8 cellular contexts compared by ENCODE assay signal in the genomic region with DNA sequence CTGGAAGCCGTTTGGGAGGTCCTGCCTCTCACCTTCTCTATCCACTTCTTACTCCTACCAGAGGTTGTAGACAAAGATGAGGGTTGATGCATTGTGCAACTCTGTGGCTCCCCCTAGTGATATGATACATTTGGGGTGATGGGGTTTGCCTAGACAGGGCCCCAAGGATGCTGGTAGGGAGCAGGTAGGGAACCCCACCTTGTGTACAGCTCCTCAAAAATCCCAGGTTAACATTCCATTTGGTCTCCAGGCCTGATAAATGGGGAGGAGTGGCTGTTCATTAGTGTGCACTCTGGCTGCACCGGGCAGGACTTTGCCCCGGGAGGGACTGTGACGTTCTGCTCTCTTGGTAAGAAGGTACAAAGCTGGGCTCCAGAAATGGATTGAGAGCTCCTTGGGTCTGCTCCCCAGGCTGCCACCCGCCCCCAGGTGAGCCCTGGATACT. TPM values are rescaled to one million over a fixed set of nuclear protein-coding genes. Genes with fewer than 3 reads are reported as not detected.
DNase-seq lines count a peak whose midpoint lies in the region; ATAC-seq and TF ChIP-seq lines count a peak whose summit lies in the region.

No MANE protein-coding gene starts in this region.

- WGBS in smooth muscle cell (ENCODE audit: low lambda C conversion rate) = 73% methylated on average over 5 of the region's 5 CpGs

- no peak overlapping the region for H3K27ac ChIP-seq in PC-3 (ENCODE audit: low read length)
- no peak overlapping the region for H3K27ac ChIP-seq in smooth muscle cell (ENCODE audit: low read depth)

- POLR2A ChIA-PET in PC-3 (lab: Charles Lee; ENCODE audit: unreplicated experiment) = no interaction called here

- intact Hi-C loops in PC-3 (cut with micrococcal nuclease) = loop anchor here (1.0 to 10.0 kb wide), 4 partner anchors 16 to 100 kb away; no protein-coding TSS in a partner anchor

- H3K9me2 ChIP-seq in PC-3 (replicated peaks; ENCODE audit: low read length) = no peaks in the 10 kb centered on the region

- CTCF ChIA-PET in PC-3 (lab: Charles Lee) = no interaction called here

- H3F3A ChIP-seq in PC-3 (ENCODE audit: low read length, unreplicated experiment) (no peaks in the 10 kb centered on the region), smooth muscle cell (ENCODE audit: low read depth) (no peaks in the 10 kb centered on the region)

- H3K4me3 ChIP-seq in PC-3 (ENCODE audit: low read length) (no peak overlapping the region), smooth muscle cell (no peak overlapping the region)

- peak overlapping the region; percentile 97 for H3K27ac Mint-ChIP-seq in activated T-cell treated with anti-CD3 and anti-CD28 coated beads, Interleukin-2, amount 50 U/mL, for 24 hours

- H3K9me3 ChIP-seq in PC-3 (ENCODE audit: low read length) (no peaks in the 10 kb centered on the region), smooth muscle cell (replicated peaks; ENCODE audit: low read depth) (no peaks in the 10 kb centered on the region)

- TF ChIP-seq CTCF in PC-3 (conservative IDR thresholded peaks at IDR 0.05; ENCODE audit: low read depth, low read length) (peak; percentile 74), smooth muscle cell (IDR thresholded peaks at IDR 0.05; ENCODE audit: borderline replicate concordance, insufficient read depth, poor library complexity, severe bottlenecking) (peak; percentile 13)

- ATAC-seq in activated T-cell treated with anti-CD3 and anti-CD28 coated beads, Interleukin-2, amount 50 U/mL, for 4 hours = no peak
- ATAC-seq in PC-3 = peak; percentile 25
- ATAC-seq in GM21360 (IDR thresholded peaks at IDR 0.05; ENCODE audit: unreplicated experiment) = no peak
- no peak for ATAC-seq in HG02763 (IDR thresholded peaks at IDR 0.05; ENCODE audit: unreplicated experiment)

- no TSS peak for BruUV-seq in PC-3 (replicated peaks; lab: Mats Ljungman, UMichigan)

- peaks cover 9% of the 10 kb centered on the region for H3K9me3 Mint-ChIP-seq in activated T-cell treated with anti-CD3 and anti-CD28 coated beads, Interleukin-2, amount 50 U/mL, for 24 hours
- H3K9me3 Mint-ChIP-seq in activated T-cell treated with anti-CD3 and anti-CD28 coated beads, Interleukin-2, amount 50 U/mL, for 4 hours = no peaks in the 10 kb centered on the region

- no peak for TF ChIP-seq POLR2A in erythroblast (IDR thresholded peaks at IDR 0.05; ENCODE audit: low read length)

- H3K27me3 ChIP-seq in PC-3 (ENCODE audit: low read length) (peaks cover 72% of the 10 kb centered on the region), smooth muscle cell (ENCODE audit: low read depth) (no peaks in the 10 kb centered on the region)

- peaks cover 9% of the 10 kb centered on the region for H3K27me3 Mint-ChIP-seq in activated T-cell treated with anti-CD3 and anti-CD28 coated beads, Interleukin-2, amount 50 U/mL, for 24 hours
- peaks cover 2% of the 10 kb centered on the region for H3K27me3 Mint-ChIP-seq in activated T-cell treated with anti-CD3 and anti-CD28 coated beads, Interleukin-2, amount 50 U/mL, for 4 hours (ENCODE audit: low read depth)

- peaks cover 5% of the 10 kb centered on the region for H3K36me3 Mint-ChIP-seq in activated T-cell treated with anti-CD3 and anti-CD28 coated beads, Interleukin-2, amount 50 U/mL, for 24 hours (ENCODE audit: low read depth)
- no peaks in the 10 kb centered on the region for H3K36me3 Mint-ChIP-seq in activated T-cell treated with anti-CD3 and anti-CD28 coated beads, Interleukin-2, amount 50 U/mL, for 4 hours (ENCODE audit: insufficient read depth)

- H2AFZ ChIP-seq in PC-3 (ENCODE audit: low read length) (no peak overlapping the region), smooth muscle cell (ENCODE audit: low read depth) (no peak overlapping the region)

- H4K20me1 ChIP-seq in PC-3 (ENCODE audit: low read length) (no peaks in the 10 kb centered on the region), smooth muscle cell (ENCODE audit: low read depth) (no peaks in the 10 kb centered on the region)

- no peak overlapping the region for H3K4me2 ChIP-seq in PC-3 (ENCODE audit: low read length)
- H3K4me2 ChIP-seq in smooth muscle cell = no peak overlapping the region

- no peaks in the 10 kb centered on the region for H3K36me3 ChIP-seq in PC-3 (ENCODE audit: low read depth, low read length)
- H3K36me3 ChIP-seq in smooth muscle cell (ENCODE audit: low read depth) = no peaks in the 10 kb centered on the region

- H3K4me1 Mint-ChIP-seq in activated T-cell treated with anti-CD3 and anti-CD28 coated beads, Interleukin-2, amount 50 U/mL, for 24 hours (ENCODE audit: low read depth) = peaks cover 66% of the 10 kb centered on the region
- H3K4me1 Mint-ChIP-seq in activated T-cell treated with anti-CD3 and anti-CD28 coated beads, Interleukin-2, amount 50 U/mL, for 4 hours (ENCODE audit: low read depth) = peaks cover 52% of the 10 kb centered on the region

- H3K4me1 ChIP-seq in PC-3 (ENCODE audit: insufficient read depth, low read length) (peaks cover 17% of the 10 kb centered on the region), smooth muscle cell (ENCODE audit: low read depth) (no peaks in the 10 kb centered on the region)

- DNase-seq in activated T-cell treated with anti-CD3 and anti-CD28 coated beads, Interleukin-2, amount 50 U/mL, for 24 hours = peak; percentile 38
- no peak for DNase-seq in activated T-cell treated with anti-CD3 and anti-CD28 coated beads, Interleukin-2, amount 50 U/mL, for 4 hours
- peak; percentile 46 for DNase-seq in PC-3
- peak; percentile 28 to 64 for DNase-seq in erythroblast (lab: John Stamatoyannopoulos, UW)
- no peak for DNase-seq in smooth muscle cell (lab: John Stamatoyannopoulos, UW; ENCODE audit: unreplicated experiment)
- no peak for DNase-seq in epidermal melanocyte (ENCODE audit: insufficient read length, low spot score)

- H3K9ac ChIP-seq in PC-3 (ENCODE audit: low read length) = no peak overlapping the region
- no peak overlapping the region for H3K9ac ChIP-seq in smooth muscle cell (ENCODE audit: low read depth)

- H3K79me2 ChIP-seq in PC-3 (ENCODE audit: low read length) (no peaks in the 10 kb centered on the region), smooth muscle cell (ENCODE audit: low read depth) (no peaks in the 10 kb centered on the region)

- no peak overlapping the region for H3K4me3 Mint-ChIP-seq in activated T-cell treated with anti-CD3 and anti-CD28 coated beads, Interleukin-2, amount 50 U/mL, for 24 hours
- H3K4me3 Mint-ChIP-seq in activated T-cell treated with anti-CD3 and anti-CD28 coated beads, Interleukin-2, amount 50 U/mL, for 4 hours = no peak overlapping the region

RNA-seq across cellular contexts. Expression of a gene that starts 19.2 kb away (rescaled TPM):
- not detected for total RNA-seq in activated T-cell treated with anti-CD3 and anti-CD28 coated beads, Interleukin-2, amount 50 U/mL, for 4 hours
- total RNA-seq in PC-3 (2014; rRNA removed) = not detected in 2 replicates
- not detected in 2 replicates for total RNA-seq in smooth muscle cell
- polyA plus RNA-seq in smooth muscle cell = not detected in 2 replicates

RNA-seq across cellular contexts. Expression of a gene that starts 21.6 kb away (rescaled TPM):
- under 1 TPM; 0.43 to 0.63 (median 0.53) TPM for total RNA-seq in activated T-cell treated with anti-CD3 and anti-CD28 coated beads, Interleukin-2, amount 50 U/mL, for 4 hours
- total RNA-seq in PC-3 (2014; rRNA removed) (not detected in 2 replicates), smooth muscle cell (not detected in 2 replicates)
- 0.40 TPM in 1 of 2 replicates, not detected in the other for polyA plus RNA-seq in smooth muscle cell

RNA-seq across cellular contexts. Expression of a gene that starts 39.3 kb away (rescaled TPM):
- total RNA-seq in activated T-cell treated with anti-CD3 and anti-CD28 coated beads, Interleukin-2, amount 50 U/mL, for 4 hours = not detected
- total RNA-seq in PC-3 (2014; rRNA removed) (not detected in 2 replicates), smooth muscle cell (not detected in 2 replicates)
- not detected in 2 replicates for polyA plus RNA-seq in smooth muscle cell

RNA-seq across cellular contexts. Expression of a gene that starts 48.7 kb away (rescaled TPM):
- not detected for total RNA-seq in activated T-cell treated with anti-CD3 and anti-CD28 coated beads, Interleukin-2, amount 50 U/mL, for 4 hours
- total RNA-seq in PC-3 (2014; rRNA removed) (not detected in 2 replicates), smooth muscle cell (not detected in 2 replicates)
- polyA plus RNA-seq in smooth muscle cell = 0.71 TPM in 1 of 2 replicates, not detected in the other

RNA-seq across cellular contexts. Expression of a gene that starts 51.3 kb away (rescaled TPM):
- total RNA-seq in activated T-cell treated with anti-CD3 and anti-CD28 coated beads, Interleukin-2, amount 50 U/mL, for 4 hours = under 1 TPM in 2 of 3 donors, not detected in 1; 0.58 to 0.65 TPM
- total RNA-seq in PC-3 (2014; rRNA removed) (not detected in 2 replicates), smooth muscle cell (not detected in 2 replicates)
- not detected in 2 replicates for polyA plus RNA-seq in smooth muscle cell

Comparison
In these comparisons a context has a peak if more than half of its experiments do, and no peak if none do; other contexts are left out.
1. DNase-seq: peak in activated T-cell treated with anti-CD3 and anti-CD28 coated beads, Interleukin-2, amount 50 U/mL, for 24 hours (single experiment), PC-3 (single experiment) and erythroblast (2 of 2); none in activated T-cell treated with anti-CD3 and anti-CD28 coated beads, Interleukin-2, amount 50 U/mL, for 4 hours (single experiment), smooth muscle cell (single experiment) and epidermal melanocyte (single experiment).